ENCODE assay signal across 16 cellular contexts in the genomic region with DNA sequence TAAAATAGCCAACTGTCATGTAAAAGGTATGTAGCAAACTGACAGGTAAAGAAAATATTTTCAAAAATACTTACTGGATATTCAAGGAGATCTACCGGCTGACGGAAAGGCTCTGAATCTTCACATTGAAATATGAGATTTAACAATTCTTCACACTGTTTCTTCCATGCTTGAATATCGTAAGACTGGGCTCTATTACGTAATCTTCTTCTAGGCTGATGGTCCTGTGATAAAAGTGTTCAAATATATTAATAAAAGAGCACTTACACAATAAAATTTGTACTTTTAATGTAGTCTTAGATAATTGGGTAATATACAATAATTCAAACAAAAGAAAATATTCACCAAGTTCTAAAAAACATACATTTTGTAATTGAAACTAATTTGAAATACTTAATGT.
DNase-seq lines count a peak whose midpoint lies in the region; ATAC-seq, FAIRE-seq and TF ChIP-seq lines count a peak whose summit lies in the region.
"Had no signal": no experiment of that assay in that cellular context is flagged by ENCODE, and none has a peak within 500 bp of the region (broad histone marks: within the 10 kb centered on the region; RNA-seq: fewer than 3 reads in every experiment).

No MANE protein-coding gene starts in this region.

- no peaks in the 10 kb centered on the region for H3K23me2 ChIP-seq in H1 (ENCODE audit: low read depth, low read length)

- H3K4me3 ChIP-seq in IMR-90 (ENCODE audit: insufficient read depth, low read depth, low read length) (no peak overlapping the region), H1 (ENCODE audit: extremely low read depth in 1 of 4, insufficient read depth in 2 of 4, low read depth in 3 of 4, low read length in 4 of 4) (no peak overlapping the region), small intestine (ENCODE audit: low read depth in 1 of 2, low read length in 2 of 2) (no peak overlapping the region)
- H3K4me3 ChIP-seq: A549 had no signal

- H2AK5ac ChIP-seq in IMR-90 (ENCODE audit: low read depth, low read length) (no peak overlapping the region), H1 (ENCODE audit: low read depth, low read length) (no peak overlapping the region)

- no peak for TF ChIP-seq POLR2A in IMR-90 (IDR thresholded peaks at IDR 0.05; ENCODE audit: low read depth, low read length)
- TF ChIP-seq POLR2A in H1 (IDR thresholded peaks at IDR 0.05; ENCODE audit: control extremely low read depth in 1 of 2, low read depth in 2 of 2, low read length in 2 of 2), result no peak

- H3K4me1 ChIP-seq in IMR-90 (ENCODE audit: control insufficient read depth, insufficient read depth, low read length) (no peaks in the 10 kb centered on the region), H1 (replicated peaks in 1 of 4; ENCODE audit: control insufficient read depth in 3 of 4, insufficient read depth in 4 of 4, low read length in 3 of 4) (peaks cover 0 to 4% (median 0%) of the 10 kb centered on the region in 4 experiments; a peak in 1 of 7 replicates), small intestine (ENCODE audit: control insufficient read depth in 2 of 2, insufficient read depth in 1 of 2, low read depth in 1 of 2, low read length in 1 of 2) (no peaks in the 10 kb centered on the region)
- H3K4me1 ChIP-seq: A549, Caco-2 had no signal

- H3K36me3 ChIP-seq in IMR-90 (ENCODE audit: control insufficient read depth, insufficient read depth, low read length) (peaks cover 10% of the 10 kb centered on the region), H1 (ENCODE audit: control insufficient read depth in 2 of 4, insufficient read depth in 4 of 4, low read length in 3 of 4) (peaks cover 2 to 86% (median 39%) of the 10 kb centered on the region in 4 experiments), small intestine (ENCODE audit: control insufficient read depth in 2 of 2, insufficient read depth in 2 of 2, low read length in 2 of 2) (peaks cover 0 to 7% of the 10 kb centered on the region in 2 donors)

- peaks cover under 1% of the 10 kb centered on the region; the same call in 1 of the 2 replicates for H3K9me3 ChIP-seq in IMR-90 (ENCODE audit: control insufficient read depth, insufficient read depth, low read length)
- peaks cover 0 to 1% of the 10 kb centered on the region in 2 experiments; a peak in 1 of 4 replicates for H3K9me3 ChIP-seq in H1 (ENCODE audit: insufficient read depth in 2 of 2, low read depth in 1 of 2, low read length in 1 of 2)
- no peaks in the 10 kb centered on the region for H3K9me3 ChIP-seq in small intestine (ENCODE audit: control insufficient read depth, low read depth)

- DNase-seq in IMR-90, result no peak
- DNase-seq in SK-MEL-5 (ENCODE audit: low read depth, low spot score), result peak; percentile 1
- DNase-seq in H1 (ENCODE audit: low read depth in 1 of 2, low spot score in 2 of 2), result no peak
- DNase-seq in small intestine, result no peak
- no peak for DNase-seq in Right ventricle myocardium superior
- DNase-seq in kidney tubule cell (ENCODE audit: low spot score), result no peak
- no peak for DNase-seq in activated gamma-delta T cell treated with Interleukin-2 at 50 U/mL for 16 hours
- DNase-seq: AML-193; Caco-2; CD4-positive, alpha-beta T cell; GOT3; H9 had no signal

- H3K23ac ChIP-seq in IMR-90 (ENCODE audit: low read depth, low read length) (no peak overlapping the region), H1 (ENCODE audit: insufficient read length) (no peak overlapping the region)

- H2AFZ ChIP-seq in IMR-90 (replicated peaks; ENCODE audit: low read length, poor library complexity), result no peak overlapping the region
- no peak overlapping the region for H2AFZ ChIP-seq in H1 (ENCODE audit: low read length)

- H3K27me3 ChIP-seq in IMR-90 (ENCODE audit: control insufficient read depth, insufficient read depth, low read length) (no peaks in the 10 kb centered on the region), H1 (replicated peaks in 1 of 4; ENCODE audit: control insufficient read depth in 3 of 4, extremely low read depth in 1 of 4, insufficient read depth in 3 of 4, low read length in 3 of 4) (no peaks in the 10 kb centered on the region), small intestine (ENCODE audit: control insufficient read depth in 2 of 2, insufficient read depth in 2 of 2, low read length in 2 of 2) (no peaks in the 10 kb centered on the region)

- H3K18ac ChIP-seq in IMR-90 (ENCODE audit: low read depth, low read length) (no peak overlapping the region), H1 (ENCODE audit: extremely low read depth, low read length) (no peak overlapping the region)

- H4K91ac ChIP-seq in IMR-90 (ENCODE audit: insufficient read depth, low read depth, low read length) (no peak overlapping the region), H1 (replicated peaks; ENCODE audit: insufficient read length, low read length) (no peak overlapping the region)

- BruUV-seq in IMR-90 (replicated peaks; lab: Mats Ljungman, UMichigan), result no TSS peak

- H3K9me1 ChIP-seq in IMR-90 (ENCODE audit: insufficient read depth, low read length), result no peaks in the 10 kb centered on the region

- no peak overlapping the region for H3K4ac ChIP-seq in IMR-90 (ENCODE audit: low read depth, low read length)
- no peak overlapping the region for H3K4ac ChIP-seq in H1 (replicated peaks; ENCODE audit: insufficient read length, low read depth, low read length)

- CTCF ChIA-PET in IMR-90 (lab: Yijun Ruan, JAX) (no interaction called here), H1 (lab: Charles Lee; ENCODE audit: partially characterized antibody) (no interaction called here)

- ATAC-seq in IMR-90 (ENCODE audit: low read depth), result no peak
- no peak for ATAC-seq in Right ventricle myocardium superior (ENCODE audit: poor library complexity)
- ATAC-seq: A549 had no signal

- H2BK15ac ChIP-seq in IMR-90 (ENCODE audit: low read depth, low read length) (no peak overlapping the region), H1 (ENCODE audit: low read length) (no peak overlapping the region)

- H3K56ac ChIP-seq in IMR-90 (ENCODE audit: extremely low read depth, insufficient read depth, low read length) (no peak overlapping the region), H1 (replicated peaks; ENCODE audit: insufficient read length, low read depth, low read length) (no peak overlapping the region)

- H2BK5ac ChIP-seq in IMR-90 (ENCODE audit: low read depth, low read length, poor library complexity, severe bottlenecking) (no peak overlapping the region), H1 (ENCODE audit: low read depth, low read length) (no peak overlapping the region)

- H3K79me2 ChIP-seq in H1 (ENCODE audit: control insufficient read depth in 1 of 2, insufficient read depth in 2 of 2, low read length in 2 of 2), result no peaks in the 10 kb centered on the region

- in situ Hi-C loops in IMR-90 (cut with MboI; ENCODE audit: low sequenced_read_pairs) (no loop called here), SK-MEL-5 (cut with HindIII; ENCODE audit: low pct_unique_long_range_greater_than_20kb, low sequenced_read_pairs) (no loop called here)

- TF ChIP-seq RAD21 in IMR-90 (IDR thresholded peaks at IDR 0.05; ENCODE audit: low read length), result no peak
- TF ChIP-seq RAD21 in H1 (IDR thresholded peaks at IDR 0.05 in 1 of 2, conservative IDR thresholded peaks at IDR 0.05 in 1 of 2; ENCODE audit: low read depth in 2 of 2, low read length in 2 of 2), result no peak

- no peak overlapping the region for H2BK12ac ChIP-seq in H1 (ENCODE audit: low read depth, low read length)

- dilution Hi-C loops in IMR-90 (cut with HindIII; ENCODE audit: low sequenced_read_pairs, unreplicated experiment), result no loop called here

- FAIRE-seq in H1 (lab: Jason Lieb, UNC), result no peak
- FAIRE-seq in small intestine (lab: Jason Lieb, UNC), result peak; percentile 68
- FAIRE-seq: A549, D721Med, GM12891 had no signal

- no peak overlapping the region for H3K9ac ChIP-seq in IMR-90 (ENCODE audit: low read depth, low read length)
- no peak overlapping the region for H3K9ac ChIP-seq in H1 (replicated peaks in 1 of 4; ENCODE audit: extremely low read depth in 1 of 4, low read depth in 3 of 4, low read length in 3 of 4)

- no CpG with 5 or more reads among the region's 4 CpGs for WGBS in IMR-90 (ENCODE audit: extremely low coverage in 2 of 2, insufficient read length in 1 of 2), 2 experiments
- 99% methylated on average over 4 of the region's 4 CpGs; no CpG with 5 or more reads in 1 of the 2 experiments for WGBS in H1 (ENCODE audit: extremely low coverage in 1 of 2, insufficient coverage in 1 of 2, insufficient read length in 1 of 2, insufficient replicate concordance in 2 of 2, low coverage in 1 of 2, low lambda C conversion rate in 2 of 2, missing lambda C conversion rate in 1 of 2), 2 experiments
- 93 to 99% (median 96%) methylated on average over 4 of the region's 4 CpGs for WGBS in small intestine, 3 donors

- H2BK120ac ChIP-seq in IMR-90 (ENCODE audit: low read depth, low read length) (no peak overlapping the region), H1 (replicated peaks; ENCODE audit: low read depth, low read length) (no peak overlapping the region)

- H3K4me2 ChIP-seq in IMR-90 (ENCODE audit: low read depth, low read length), result no peak overlapping the region
- no peak overlapping the region for H3K4me2 ChIP-seq in H1 (ENCODE audit: insufficient read depth in 1 of 2, low read depth in 2 of 2, low read length in 2 of 2)
- H3K4me2 ChIP-seq: A549 had no signal

- no peak overlapping the region for H3K27ac ChIP-seq in IMR-90 (ENCODE audit: insufficient read depth, low read length)
- no peak overlapping the region for H3K27ac ChIP-seq in H1 (ENCODE audit: low read depth, low read length)
- no peak overlapping the region for H3K27ac ChIP-seq in small intestine (ENCODE audit: low read depth in 1 of 2, low read length in 1 of 2)
- H3K27ac ChIP-seq: A549, C4-2B had no signal

- POLR2A ChIA-PET in IMR-90 (lab: Charles Lee; ENCODE audit: unreplicated experiment), result no interaction called here
- POLR2A ChIA-PET in H1 (lab: Charles Lee; ENCODE audit: partially characterized antibody), result no interaction called here

- H2AK9ac ChIP-seq in IMR-90 (replicated peaks; ENCODE audit: low read depth, low read length, poor library complexity), result no peak overlapping the region

- H3K14ac ChIP-seq in IMR-90 (replicated peaks; ENCODE audit: low read depth, low read length), result no peak overlapping the region
- H3K14ac ChIP-seq in H1 (ENCODE audit: insufficient read length), result no peak overlapping the region

- no peaks in the 10 kb centered on the region; a peak in 1 of 4 replicates for H3K79me1 ChIP-seq in IMR-90 (ENCODE audit: low read depth in 1 of 2, low read length in 2 of 2)
- no peaks in the 10 kb centered on the region for H3K79me1 ChIP-seq in H1 (ENCODE audit: low read depth, low read length)

- intact Hi-C loops in IMR-90 (cut with micrococcal nuclease) (loop anchor here (5.0 kb wide), 1 partner anchor 53 kb away; no protein-coding TSS in a partner anchor), Right ventricle myocardium superior (cut with DNase I) (loop anchor here (10.0 kb wide), 1 partner anchor 50 kb away; no protein-coding TSS in a partner anchor)

- H4K8ac ChIP-seq in IMR-90 (ENCODE audit: low read depth in 2 of 2, low read length in 2 of 2), result no peak overlapping the region
- no peak overlapping the region for H4K8ac ChIP-seq in H1 (ENCODE audit: extremely low read depth, insufficient read depth, low read length)

- TF ChIP-seq EP300 in H1 (IDR thresholded peaks at IDR 0.05; ENCODE audit: borderline replicate concordance in 1 of 2, low read depth in 2 of 2, low read length in 2 of 2), result no peak

- no peak overlapping the region for H4K5ac ChIP-seq in IMR-90 (ENCODE audit: low read depth, low read length)
- no peak overlapping the region for H4K5ac ChIP-seq in H1 (ENCODE audit: insufficient read length, low read depth, low read length)

- no peak for TF ChIP-seq CTCF in IMR-90 (conservative IDR thresholded peaks at IDR 0.05; ENCODE audit: low read depth, low read length)
- TF ChIP-seq CTCF in H1 (IDR thresholded peaks at IDR 0.05; ENCODE audit: control extremely low read depth in 1 of 3, insufficient read depth in 1 of 3, low read depth in 1 of 3, low read length in 3 of 3), result no peak

- H2BK20ac ChIP-seq in IMR-90 (ENCODE audit: low read depth, low read length) (no peak overlapping the region), H1 (ENCODE audit: low read length) (no peak overlapping the region)

- H4K20me1 ChIP-seq in IMR-90 (ENCODE audit: insufficient read depth, low read length) (no peaks in the 10 kb centered on the region), H1 (replicated peaks in 1 of 2; ENCODE audit: control insufficient read depth in 1 of 2, insufficient read depth in 2 of 2, low read length in 2 of 2) (peaks cover 0 to under 1% of the 10 kb centered on the region in 2 experiments)
